In genomic region chr5:177600458-177601018, GRCh38 we compare ENCODE assay signal across 8 cellular contexts. TPM values are rescaled to one million over a fixed set of nuclear protein-coding genes. Genes with fewer than 3 reads are reported as not detected.
A peak's percentile ranks its signal among the peaks of the same experiment; 100 is the strongest.
DNase-seq lines count a peak whose midpoint lies in the region; ATAC-seq and TF ChIP-seq lines count a peak whose summit lies in the region.

No MANE protein-coding gene starts in this region.

- H3K27ac ChIP-seq in heart right ventricle: peak overlapping the region in 9 of 10 donors; percentile 82 to 96 (median 91)
- H3K27ac ChIP-seq in esophagus muscularis mucosa (replicated peaks in 1 of 4): peak overlapping the region; percentile 81 to 92 (median 89)

- H3K27me3 ChIP-seq in heart right ventricle (no peaks in the 10 kb centered on the region), esophagus muscularis mucosa (no peaks in the 10 kb centered on the region), neuron (ENCODE audit: insufficient read depth, low read length) (no peaks in the 10 kb centered on the region)

- TF ChIP-seq POLR2A in esophagus muscularis mucosa (IDR thresholded peaks at IDR 0.05; ENCODE audit: low read depth): no peak

- H3K4me1 ChIP-seq in heart right ventricle (peaks cover 3 to 27% (median 20%) of the 10 kb centered on the region in 9 donors), esophagus muscularis mucosa (peaks cover 13 to 31% (median 24%) of the 10 kb centered on the region in 4 donors), neuron (ENCODE audit: insufficient read depth, low read length) (peaks cover 11% of the 10 kb centered on the region)

- H3K36me3 ChIP-seq in heart right ventricle (peaks cover 0 to 28% (median 8%) of the 10 kb centered on the region in 9 donors), esophagus muscularis mucosa (peaks cover 9 to 29% (median 24%) of the 10 kb centered on the region in 4 donors), neuron (ENCODE audit: insufficient read depth, low read length) (peaks cover 14% of the 10 kb centered on the region)

- TF ChIP-seq CTCF in heart right ventricle (IDR thresholded peaks at IDR 0.05): no peak
- TF ChIP-seq CTCF in esophagus muscularis mucosa (IDR thresholded peaks at IDR 0.05): no peak

- TF ChIP-seq EP300 in esophagus muscularis mucosa (IDR thresholded peaks at IDR 0.05): no peak

- H3K4me3 ChIP-seq in heart right ventricle (peak overlapping the region; percentile 71 to 99 (median 88)), esophagus muscularis mucosa (peak overlapping the region; percentile 89 to 97 (median 90)), neuron (ENCODE audit: low read length) (peak overlapping the region; percentile 76)

- peak in 1 of 8 donors; percentile 29 for ATAC-seq in heart right ventricle
- peak; percentile 13 for ATAC-seq in SK-N-SH treated with all-trans-retinoic acid at 6 μM for 48 hours
- ATAC-seq in GM21367 (IDR thresholded peaks at IDR 0.05; ENCODE audit: unreplicated experiment): no peak

- DNase-seq in heart right ventricle (no peak), cardiac septum (ENCODE audit: low spot score) (no peak), esophagus muscularis mucosa (ENCODE audit: extremely low spot score) (no peak), GF-D8 (lab: John Stamatoyannopoulos, UW) (no peak), T-helper 9 cell (no peak)

- peak overlapping the region; percentile 6 for H2AFZ ChIP-seq in neuron (ENCODE audit: low read depth, low read length)

- H3K9me3 ChIP-seq in heart right ventricle (no peaks in the 10 kb centered on the region), esophagus muscularis mucosa (no peaks in the 10 kb centered on the region), neuron (ENCODE audit: low read length) (peaks cover 2% of the 10 kb centered on the region)

- 3 to 6% methylated on average over 20 of the region's 20 CpGs for WGBS in heart right ventricle, 2 donors
- WGBS in esophagus muscularis mucosa: 5% methylated on average over 19 of the region's 20 CpGs

- intact Hi-C loops in heart right ventricle (cut with DNase I): no loop called here
- intact Hi-C loops in cardiac septum (cut with DNase I): no loop called here
- intact Hi-C loops in esophagus muscularis mucosa (cut with DNase I): loop anchor here (10.0 kb wide), 1 partner anchor 554 kb away; the partner anchor contains the start of gene NHP2

TF ChIP-seq in SK-N-SH treated with all-trans-retinoic acid at 6 μM for 48 hours, 23 proteins besides CTCF, POLR2A, EP300 and RAD21:
- TF ChIP-seq RARB (CRISPR knock-in tag; IDR thresholded peaks at IDR 0.05) (no peak), BACH2 (CRISPR knock-in tag; IDR thresholded peaks at IDR 0.05; ENCODE audit: borderline replicate concordance) (no peak), TOX (CRISPR knock-in tag; IDR thresholded peaks at IDR 0.05; ENCODE audit: borderline replicate concordance) (no peak), ESRRG (CRISPR knock-in tag; IDR thresholded peaks at IDR 0.05) (no peak), CREB5 (CRISPR knock-in tag; IDR thresholded peaks at IDR 0.05; ENCODE audit: low read depth) (no peak), ZFP30 (CRISPR knock-in tag; IDR thresholded peaks at IDR 0.05) (no peak), ISL1 (CRISPR knock-in tag; IDR thresholded peaks at IDR 0.05) (no peak), ZNF565 (CRISPR knock-in tag; conservative IDR thresholded peaks at IDR 0.05; ENCODE audit: low read depth) (no peak), PPARA (CRISPR knock-in tag; IDR thresholded peaks at IDR 0.05; ENCODE audit: borderline replicate concordance) (no peak), ZNF8 (CRISPR knock-in tag; IDR thresholded peaks at IDR 0.05) (no peak), TCF4 (CRISPR knock-in tag; IDR thresholded peaks at IDR 0.05; ENCODE audit: borderline replicate concordance) (no peak), ZFP3 (CRISPR knock-in tag; IDR thresholded peaks at IDR 0.05) (no peak)
TF ChIP-seq in SK-N-SH treated with all-trans-retinoic acid at 6 μM for 48 hours: peak in this region for 0.

RNA-seq across cellular contexts. Expression of gene B4GALT7, which starts 0.6 kb away (rescaled TPM):
- total RNA-seq in heart right ventricle (10 to 100 TPM in 9 of 10 donors, 1 to 10 TPM in 1; 9.8 to 17.4 (median 15.0) TPM), cardiac septum (16.1 TPM), esophagus muscularis mucosa (10 to 100 TPM; 14.3 to 17.9 (median 16.9) TPM)
- 10 to 100 TPM; 20.4 to 29.7 TPM for polyA plus RNA-seq in heart right ventricle

RNA-seq across cellular contexts. Expression of gene TMED9, which starts 8.5 kb away (rescaled TPM):
- total RNA-seq in heart right ventricle (100 to 1,000 TPM in 2 of 10 donors, 10 to 100 TPM in 8; 58.1 to 140 (median 69.5) TPM), cardiac septum (94.9 TPM), esophagus muscularis mucosa (10 to 100 TPM; 47.3 to 75.7 (median 62.3) TPM)
- polyA plus RNA-seq in heart right ventricle: 100 to 1,000 TPM in 1 of 2 donors, 10 to 100 TPM in 1; 48.3 to 310 TPM

RNA-seq across cellular contexts. Expression of gene FAM193B, which starts 46.2 kb away (rescaled TPM):
- total RNA-seq in heart right ventricle (10 to 100 TPM; 14.1 to 34.4 (median 20.1) TPM), cardiac septum (25.4 TPM), esophagus muscularis mucosa (10 to 100 TPM; 24.4 to 65.6 (median 50.7) TPM)
- polyA plus RNA-seq in heart right ventricle: 100 to 1,000 TPM in 1 of 2 donors, 10 to 100 TPM in 1; 28.0 to 201 TPM
